ENCODE assay signal across 1 cellular context in the genomic region with DNA sequence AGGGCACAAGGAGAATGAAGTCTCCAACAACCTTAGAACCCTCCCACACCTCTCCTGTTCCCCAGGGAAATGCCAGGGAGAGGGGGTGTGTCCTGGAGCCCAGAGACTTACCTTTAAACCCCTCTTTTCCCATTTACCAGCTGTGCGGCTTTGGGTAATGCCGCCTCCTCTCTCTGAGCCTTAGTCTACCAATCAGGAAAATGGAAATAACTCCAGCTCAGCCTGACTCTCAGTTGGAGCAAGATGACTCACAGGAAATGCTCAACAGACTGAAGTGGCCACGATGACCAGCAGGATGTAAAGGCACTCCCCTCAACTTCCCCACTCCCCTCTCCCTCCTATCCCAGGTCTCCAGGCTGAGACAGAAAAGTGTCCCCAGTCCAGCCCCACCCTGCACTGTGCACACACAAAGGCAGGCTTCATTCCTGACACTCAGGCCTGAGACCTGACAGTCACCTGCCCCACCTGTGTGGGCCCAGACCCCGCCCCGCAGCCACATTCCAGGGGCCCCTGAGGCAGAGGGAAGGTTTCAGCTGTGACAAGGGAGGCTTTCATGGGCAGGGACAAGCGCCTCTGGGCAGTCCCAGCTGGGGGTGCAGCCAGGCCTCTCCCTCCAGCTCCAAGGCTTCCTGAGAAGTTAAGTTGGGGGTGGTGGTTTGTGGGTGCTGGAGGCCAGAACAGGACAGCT.
A peak's percentile ranks its signal among the peaks of the same experiment; 100 is the strongest.
TF ChIP-seq lines count a peak whose summit lies in the region.

No MANE protein-coding gene starts in this region.

TF ChIP-seq in K562, 482 proteins besides CTCF, POLR2A, EP300 and RAD21 (continued from another document):
- TF ChIP-seq, protein P1, sequence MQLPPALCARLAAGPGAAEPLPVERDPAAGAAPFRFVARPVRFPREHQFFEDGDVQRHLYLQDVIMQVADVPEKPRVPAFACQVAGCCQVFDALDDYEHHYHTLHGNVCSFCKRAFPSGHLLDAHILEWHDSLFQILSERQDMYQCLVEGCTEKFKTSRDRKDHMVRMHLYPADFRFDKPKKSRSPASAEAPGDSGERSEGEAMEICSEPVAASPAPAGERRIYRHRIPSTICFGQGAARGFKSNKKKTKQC (CRISPR knock-in tag; IDR thresholded peaks at IDR 0.05): 0 out of 2 replicates have a peak, but pooled peaks have one; percentile 28
- no peak; the same call in 1 of the 2 replicates for TF ChIP-seq MIER1 (IDR thresholded peaks at IDR 0.05; ENCODE audit: low read depth)
- TF ChIP-seq NFE2 (IDR thresholded peaks at IDR 0.05; ENCODE audit: low read depth): peak; percentile 73
